In genomic region chr5:171599957-171600612, GRCh38 we compare ENCODE assay signal across 1 cellular context.
TF ChIP-seq lines count a peak whose summit lies in the region.

No MANE protein-coding gene starts in this region.

TF ChIP-seq in GM23338, 12 proteins besides CTCF, POLR2A, EP300 and RAD21 (continued from another document):
- TF ChIP-seq ZNF462 (CRISPR knock-in tag; IDR thresholded peaks at IDR 0.05) (no peak), NANOG (IDR thresholded peaks at IDR 0.05; ENCODE audit: borderline replicate concordance) (no peak), CREB1 (CRISPR knock-in tag; IDR thresholded peaks at IDR 0.05; ENCODE audit: low read depth) (no peak), ZNF331 (CRISPR knock-in tag; IDR thresholded peaks at IDR 0.05; ENCODE audit: low read depth) (no peak), POLR2AphosphoS5 (IDR thresholded peaks at IDR 0.05; ENCODE audit: low read depth) (no peak), STAT1 (IDR thresholded peaks at IDR 0.05; ENCODE audit: unreplicated experiment) (no peak)
TF ChIP-seq in GM23338: peak in this region for 0.
